11 cellular contexts compared by ENCODE assay signal in the genomic region with DNA sequence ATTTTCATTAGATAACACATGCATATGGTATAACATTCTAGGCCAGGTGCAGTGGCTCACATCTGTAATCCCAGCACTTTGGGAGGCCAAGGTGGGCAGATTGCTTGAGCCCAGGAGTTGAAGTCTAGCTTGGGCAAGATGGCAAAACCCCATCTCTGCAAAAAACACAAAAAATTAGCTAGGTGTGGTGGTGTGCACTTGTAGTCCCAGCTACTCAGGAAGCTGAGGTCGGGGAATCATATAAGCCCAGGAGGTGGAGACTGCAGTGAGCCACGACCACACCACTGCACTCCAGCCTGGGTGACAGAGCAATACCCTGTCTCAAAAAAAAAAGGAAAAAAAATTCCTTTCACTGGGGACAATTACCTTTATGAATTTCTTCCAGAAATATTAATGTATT. TPM values are rescaled to one million over a fixed set of nuclear protein-coding genes. Genes with fewer than 3 reads are reported as not detected.
DNase-seq lines count a peak whose midpoint lies in the region; ATAC-seq, FAIRE-seq and TF ChIP-seq lines count a peak whose summit lies in the region.
"Not testable (repeated sequence)": the region's sequence is repeated elsewhere in the genome, so short reads cannot be mapped to it uniquely, and the experiment has no call there.
"Had no signal": no experiment of that assay in that cellular context is flagged by ENCODE, and none has a peak within 500 bp of the region (broad histone marks: within the 10 kb centered on the region; RNA-seq: fewer than 3 reads in every experiment).

No MANE protein-coding gene starts in this region.

- ATAC-seq in CD4-positive, alpha-beta T cell (ENCODE audit: poor library complexity); activated CD8-positive, alpha-beta memory T cell treated with anti-CD3 and anti-CD28 coated beads, Interleukin-2, amount 10 ng/mL, durations not matched to agents 7 days and 5 days; natural killer cell: not testable (repeated sequence)
- peak; percentile 47 for ATAC-seq in effector memory CD8-positive, alpha-beta T cell (replicated peaks)

- not testable (repeated sequence) for H3K9me3 ChIP-seq in CD4-positive, alpha-beta T cell (ENCODE audit: control insufficient read depth, low read length)

- H3K27me3 ChIP-seq in CD4-positive, alpha-beta T cell (ENCODE audit: control insufficient read depth, insufficient read depth, low read length), result not testable (repeated sequence)

- POLR2A ChIA-PET in CD4-positive, alpha-beta T cell (lab: Charles Lee), result interaction anchor here (0.6 to 9.9 kb wide), 4 partner anchors 10 to 180 kb away, joined by 3 to 68 read pairs (median 5); partner anchors contain the start of genes NLRC5, PSME3IP1 and RSPRY1

- peaks cover 75% of the 10 kb centered on the region for H3K36me3 Mint-ChIP-seq in CD4-positive, alpha-beta T cell (ENCODE audit: low read depth)
- H3K36me3 Mint-ChIP-seq in T-helper 2 cell treated with Interferon-gamma antibody and Interleukin-4, amounts not matched to agents 5 μg/mL and 100 μg/mL, for 36 hours (ENCODE audit: low read depth), result peaks cover 64% of the 10 kb centered on the region
- H3K36me3 Mint-ChIP-seq in activated CD8-positive, alpha-beta memory T cell treated with anti-CD3 and anti-CD28 coated beads, Interleukin-2, amount 10 ng/mL, durations not matched to agents 7 days and 5 days, result peaks cover 47% of the 10 kb centered on the region
- H3K36me3 Mint-ChIP-seq in activated naive CD4-positive, alpha-beta T cell treated with anti-CD3 and anti-CD28 coated beads, Interleukin-2, amount 10 ng/mL, durations not matched to agents 7 days and 5 days, result peaks cover 58% of the 10 kb centered on the region
- peaks cover 80% of the 10 kb centered on the region for H3K36me3 Mint-ChIP-seq in effector memory CD8-positive, alpha-beta T cell (ENCODE audit: insufficient read depth)
- H3K36me3 Mint-ChIP-seq in natural killer cell, result not testable (repeated sequence)

- not testable (repeated sequence) for H3K9me3 Mint-ChIP-seq in CD4-positive, alpha-beta T cell; T-helper 2 cell treated with Interferon-gamma antibody and Interleukin-4, amounts not matched to agents 5 μg/mL and 100 μg/mL, for 36 hours; activated CD8-positive, alpha-beta memory T cell treated with anti-CD3 and anti-CD28 coated beads, Interleukin-2, amount 10 ng/mL, durations not matched to agents 7 days and 5 days (ENCODE audit: low read depth); activated naive CD4-positive, alpha-beta T cell treated with anti-CD3 and anti-CD28 coated beads, Interleukin-2, amount 10 ng/mL, durations not matched to agents 7 days and 5 days; effector memory CD8-positive, alpha-beta T cell; natural killer cell

- CTCF ChIA-PET in CD4-positive, alpha-beta T cell (lab: Charles Lee), result interaction anchor here (0.9 to 2.0 kb wide), 3 partner anchors 11 to 18 kb away, joined by 4 to 6 read pairs (median 4); partner anchors contain the start of gene NLRC5
- CTCF ChIA-PET in activated CD8-positive, alpha-beta memory T cell treated with anti-CD3 and anti-CD28 coated beads, Interleukin-2, amount 10 ng/mL, durations not matched to agents 7 days and 5 days (lab: Charles Lee), result interaction anchor here (0.9 to 3.1 kb wide), 5 partner anchors 10 to 41 kb away, joined by 3 to 12 read pairs (median 7); partner anchors contain the start of gene NLRC5
- CTCF ChIA-PET in activated naive CD4-positive, alpha-beta T cell treated with anti-CD3 and anti-CD28 coated beads, Interleukin-2, amount 10 ng/mL, durations not matched to agents 7 days and 5 days (lab: Charles Lee), result interaction anchor here (1.0 to 2.2 kb wide), 3 partner anchors 10 to 36 kb away, joined by 4 to 7 read pairs (median 4); partner anchors contain the start of gene NLRC5

- H3K4me1 Mint-ChIP-seq in CD4-positive, alpha-beta T cell (ENCODE audit: low read depth), result peaks cover 71% of the 10 kb centered on the region
- H3K4me1 Mint-ChIP-seq in T-helper 2 cell treated with Interferon-gamma antibody and Interleukin-4, amounts not matched to agents 5 μg/mL and 100 μg/mL, for 36 hours (ENCODE audit: low read depth), result peaks cover 47% of the 10 kb centered on the region
- peaks cover 80% of the 10 kb centered on the region for H3K4me1 Mint-ChIP-seq in activated CD8-positive, alpha-beta memory T cell treated with anti-CD3 and anti-CD28 coated beads, Interleukin-2, amount 10 ng/mL, durations not matched to agents 7 days and 5 days
- H3K4me1 Mint-ChIP-seq in activated naive CD4-positive, alpha-beta T cell treated with anti-CD3 and anti-CD28 coated beads, Interleukin-2, amount 10 ng/mL, durations not matched to agents 7 days and 5 days, result peaks cover 85% of the 10 kb centered on the region
- peaks cover 67 to 78% of the 10 kb centered on the region in 2 donors for H3K4me1 Mint-ChIP-seq in effector memory CD8-positive, alpha-beta T cell (ENCODE audit: low read depth in 2 of 2)
- H3K4me1 Mint-ChIP-seq in natural killer cell, result peaks cover 45 to 57% of the 10 kb centered on the region in 2 donors

- H3K27ac Mint-ChIP-seq in CD4-positive, alpha-beta T cell, result peak overlapping the region; percentile 50
- not testable (repeated sequence) for H3K27ac Mint-ChIP-seq in T-helper 2 cell treated with Interferon-gamma antibody and Interleukin-4, amounts not matched to agents 5 μg/mL and 100 μg/mL, for 36 hours
- peak overlapping the region; percentile 63 for H3K27ac Mint-ChIP-seq in activated CD8-positive, alpha-beta memory T cell treated with anti-CD3 and anti-CD28 coated beads, Interleukin-2, amount 10 ng/mL, durations not matched to agents 7 days and 5 days
- H3K27ac Mint-ChIP-seq in activated naive CD4-positive, alpha-beta T cell treated with anti-CD3 and anti-CD28 coated beads, Interleukin-2, amount 10 ng/mL, durations not matched to agents 7 days and 5 days, result peak overlapping the region; percentile 46
- peak overlapping the region; percentile 90 to 93 for H3K27ac Mint-ChIP-seq in effector memory CD8-positive, alpha-beta T cell
- peak overlapping the region; percentile 57 to 72 for H3K27ac Mint-ChIP-seq in natural killer cell

- DNase-seq in CD4-positive, alpha-beta T cell, result peak in 1 of 10 experiments; percentile 10
- DNase-seq in GM18507 (ENCODE audit: extremely low spot score, insufficient read length, low read depth); T-helper 2 cell treated with Interferon-gamma antibody and Interleukin-4, amounts not matched to agents 5 μg/mL and 100 μg/mL, for 36 hours (ENCODE audit: low spot score); activated CD8-positive, alpha-beta memory T cell treated with anti-CD3 and anti-CD28 coated beads, Interleukin-2, amount 10 ng/mL, durations not matched to agents 7 days and 5 days; effector memory CD8-positive, alpha-beta T cell; natural killer cell: not testable (repeated sequence)
- DNase-seq in activated naive CD4-positive, alpha-beta T cell treated with anti-CD3 and anti-CD28 coated beads, Interleukin-2, amount 10 ng/mL, durations not matched to agents 7 days and 5 days, result peak; percentile 20

- H3K27ac ChIP-seq in CD4-positive, alpha-beta T cell (ENCODE audit: low read depth, low read length), result peak overlapping the region; percentile 33

- H3K4me3 Mint-ChIP-seq in CD4-positive, alpha-beta T cell; activated CD8-positive, alpha-beta memory T cell treated with anti-CD3 and anti-CD28 coated beads, Interleukin-2, amount 10 ng/mL, durations not matched to agents 7 days and 5 days; activated naive CD4-positive, alpha-beta T cell treated with anti-CD3 and anti-CD28 coated beads, Interleukin-2, amount 10 ng/mL, durations not matched to agents 7 days and 5 days; natural killer cell: not testable (repeated sequence)
- peak overlapping the region; percentile 16 for H3K4me3 Mint-ChIP-seq in T-helper 2 cell treated with Interferon-gamma antibody and Interleukin-4, amounts not matched to agents 5 μg/mL and 100 μg/mL, for 36 hours
- peak overlapping the region; percentile 57 to 81 for H3K4me3 Mint-ChIP-seq in effector memory CD8-positive, alpha-beta T cell

- H3K27me3 Mint-ChIP-seq in CD4-positive, alpha-beta T cell; T-helper 2 cell treated with Interferon-gamma antibody and Interleukin-4, amounts not matched to agents 5 μg/mL and 100 μg/mL, for 36 hours (ENCODE audit: low read depth); activated CD8-positive, alpha-beta memory T cell treated with anti-CD3 and anti-CD28 coated beads, Interleukin-2, amount 10 ng/mL, durations not matched to agents 7 days and 5 days; activated naive CD4-positive, alpha-beta T cell treated with anti-CD3 and anti-CD28 coated beads, Interleukin-2, amount 10 ng/mL, durations not matched to agents 7 days and 5 days; effector memory CD8-positive, alpha-beta T cell; natural killer cell (ENCODE audit: low read depth in 2 of 2): not testable (repeated sequence)

- intact Hi-C loops in CD4-positive, alpha-beta T cell (cut with DNase I, micrococcal nuclease); natural killer cell (cut with micrococcal nuclease): not testable (repeated sequence)

- not testable (repeated sequence) for TF ChIP-seq CTCF in CD4-positive, alpha-beta T cell (IDR thresholded peaks at IDR 0.05); natural killer cell (IDR thresholded peaks at IDR 0.05)

- FAIRE-seq in GM18507 (lab: Jason Lieb, UNC), result peak; percentile 71

RNA-seq across cellular contexts. Expression of gene NLRC5, which starts 16.2 kb away (rescaled TPM):
- 100 to 1,000 TPM; 424 to 434 TPM for total RNA-seq in CD4-positive, alpha-beta T cell
- 100 to 1,000 TPM; 156 to 287 TPM for total RNA-seq in activated CD8-positive, alpha-beta memory T cell treated with anti-CD3 and anti-CD28 coated beads, Interleukin-2, amount 10 ng/mL, durations not matched to agents 7 days and 5 days
- total RNA-seq in natural killer cell, result 100 to 1,000 TPM; 320 to 563 (median 535) TPM

RNA-seq across cellular contexts. Expression of gene CETP, which starts 43.8 kb away (rescaled TPM):
- not detected for total RNA-seq in CD4-positive, alpha-beta T cell
- not detected for total RNA-seq in activated CD8-positive, alpha-beta memory T cell treated with anti-CD3 and anti-CD28 coated beads, Interleukin-2, amount 10 ng/mL, durations not matched to agents 7 days and 5 days
- under 1 TPM in 1 of 3 donors, not detected in 2; 0.14 TPM for total RNA-seq in natural killer cell
- total RNA-seq: A172, H7, HFFc6, K562 had no signal
